18 cellular contexts compared by ENCODE assay signal in the genomic region with DNA sequence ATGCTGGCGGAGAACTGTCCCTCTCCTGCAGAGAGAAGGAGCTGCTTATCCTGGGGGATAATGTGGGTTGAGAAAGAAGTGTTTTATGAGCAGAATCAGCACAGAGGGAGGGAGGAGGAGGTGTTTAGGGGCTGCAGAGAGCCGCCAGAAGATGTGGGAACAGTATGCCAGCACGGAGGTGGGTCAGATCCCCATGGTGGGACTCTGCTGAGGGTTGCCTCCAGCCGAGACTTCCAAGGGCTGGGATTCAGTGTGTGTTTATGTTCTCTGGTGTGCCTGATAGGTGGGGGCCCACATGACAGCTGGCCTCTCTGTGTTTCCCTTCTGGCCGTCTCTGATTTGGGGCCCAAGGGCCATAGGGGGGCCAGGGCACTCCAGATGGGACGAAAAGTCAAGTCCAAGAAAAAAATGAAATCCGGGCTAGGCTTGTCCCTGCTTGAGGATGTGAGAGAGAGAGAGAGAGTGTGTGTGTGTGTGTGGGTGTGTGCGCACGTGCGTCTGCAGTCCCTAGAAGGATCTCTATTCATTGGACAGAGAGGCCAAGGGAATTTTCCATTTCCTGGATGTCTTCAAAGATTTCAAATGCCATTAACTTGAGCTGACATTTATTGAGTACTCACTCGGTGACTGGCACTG. TPM values are rescaled to one million over a fixed set of nuclear protein-coding genes. Genes with fewer than 3 reads are reported as not detected.
DNase-seq lines count a peak whose midpoint lies in the region; ATAC-seq, FAIRE-seq and TF ChIP-seq lines count a peak whose summit lies in the region.
"Had no signal": no experiment of that assay in that cellular context is flagged by ENCODE, and none has a peak within 500 bp of the region (broad histone marks: within the 10 kb centered on the region; RNA-seq: fewer than 3 reads in every experiment).

No MANE protein-coding gene starts in this region.

- H3K4me3 ChIP-seq in kidney (ENCODE audit: low read length in 2 of 2) = no peak overlapping the region
- H3K4me3 ChIP-seq: PC-9, sigmoid colon had no signal

- no peaks in the 10 kb centered on the region for H3K9me3 Mint-ChIP-seq in activated naive CD8-positive, alpha-beta T cell (ENCODE audit: low read depth)
- H3K9me3 Mint-ChIP-seq in naive thymus-derived CD8-positive, alpha-beta T cell = no peaks in the 10 kb centered on the region

- H3K27me3 Mint-ChIP-seq in activated naive CD8-positive, alpha-beta T cell = no peaks in the 10 kb centered on the region
- no peaks in the 10 kb centered on the region for H3K27me3 Mint-ChIP-seq in naive thymus-derived CD8-positive, alpha-beta T cell

- no peak for ATAC-seq in naive thymus-derived CD8-positive, alpha-beta T cell
- ATAC-seq in HG03025 (IDR thresholded peaks at IDR 0.05; ENCODE audit: low FRiP score, unreplicated experiment) = no peak

- no peak for FAIRE-seq in kidney (lab: Jason Lieb, UNC)
- FAIRE-seq: endothelial cell of umbilical vein, keratinocyte had no signal

- peaks cover 11% of the 10 kb centered on the region for H3K36me3 Mint-ChIP-seq in activated naive CD8-positive, alpha-beta T cell
- peaks cover 0 to 4% (median 2%) of the 10 kb centered on the region in 3 donors for H3K36me3 Mint-ChIP-seq in naive thymus-derived CD8-positive, alpha-beta T cell

- intact Hi-C loops in kidney (cut with DNase I) = no loop called here

- no peaks in the 10 kb centered on the region for H3K36me3 ChIP-seq in kidney (ENCODE audit: control insufficient read depth in 1 of 2, insufficient read depth in 2 of 2, low read length in 2 of 2)
- H3K36me3 ChIP-seq: sigmoid colon had no signal

- H3K27ac Mint-ChIP-seq in activated naive CD8-positive, alpha-beta T cell = peak overlapping the region; percentile 77
- peak overlapping the region in 6 of 10 donors; percentile 41 to 77 (median 74) for H3K27ac Mint-ChIP-seq in naive thymus-derived CD8-positive, alpha-beta T cell

- H3K4me3 Mint-ChIP-seq in activated naive CD8-positive, alpha-beta T cell = no peak overlapping the region
- peak overlapping the region in 4 of 10 donors; percentile 8 to 65 (median 34) for H3K4me3 Mint-ChIP-seq in naive thymus-derived CD8-positive, alpha-beta T cell
- H3K4me3 Mint-ChIP-seq: T-helper 1 cell treated with Interleukin-12 subunit alpha and Interleukin-12 subunit beta and Interleukin-4 antibody, amounts not matched to agents 30 μg/mL and 1 μg/mL, for 36 hours had no signal

- POLR2A ChIA-PET in naive thymus-derived CD8-positive, alpha-beta T cell (lab: Charles Lee) = interaction anchor here (0.7 to 2.1 kb wide), 3 partner anchors 14 to 66 kb away, joined by 3 to 7 read pairs (median 4); no protein-coding TSS in a partner anchor

- in situ Hi-C loops in G401 (cut with HindIII; ENCODE audit: low sequenced_read_pairs) = no loop called here

- no peak overlapping the region for H3K9ac ChIP-seq in kidney (ENCODE audit: low read length in 2 of 2)

- no peak overlapping the region for H3K27ac ChIP-seq in kidney (ENCODE audit: low read depth in 2 of 2, low read length in 2 of 2)
- H3K27ac ChIP-seq: PC-9 had no signal

- no peaks in the 10 kb centered on the region for H3K4me1 ChIP-seq in kidney (ENCODE audit: control insufficient read depth in 1 of 2, insufficient read depth in 1 of 2, low read depth in 1 of 2, low read length in 2 of 2)

- no peak for TF ChIP-seq CTCF in kidney (IDR thresholded peaks at IDR 0.05; ENCODE audit: borderline replicate concordance, extremely low read depth, insufficient read depth)

- H3K4me1 Mint-ChIP-seq in activated naive CD8-positive, alpha-beta T cell (ENCODE audit: low read depth) = peaks cover 84% of the 10 kb centered on the region
- H3K4me1 Mint-ChIP-seq in naive thymus-derived CD8-positive, alpha-beta T cell = peaks cover 35 to 100% (median 89%) of the 10 kb centered on the region in 4 donors

- DNase-seq in CD1c-positive myeloid dendritic cell (ENCODE audit: extremely low spot score) (peak; percentile 72), G401 (ENCODE audit: low spot score) (peak; percentile 83), kidney (no peak), EL (no peak)
- no peak for DNase-seq in naive thymus-derived CD8-positive, alpha-beta T cell
- DNase-seq: activated CD4-positive, alpha-beta T cell treated with anti-CD3 and anti-CD28 coated beads, Interleukin-2, amount 50 U/mL, for 4 hours; activated effector memory CD4-positive, alpha-beta T cell treated with anti-CD3 and anti-CD28 coated beads, Interleukin-2, amount 50 U/mL, for 16 hours; COR-L47; NCI-H1048; PC-9; sigmoid colon had no signal

- H3K9me3 ChIP-seq in kidney (ENCODE audit: control insufficient read depth in 1 of 2, low read length in 2 of 2) = no peaks in the 10 kb centered on the region
- H3K9me3 ChIP-seq: sigmoid colon had no signal

RNA-seq across cellular contexts. Expression of a gene that starts 21.6 kb away (rescaled TPM):
- total RNA-seq in G401 (2014; rRNA removed; shearing (Covaris generic)) = not detected in 2 replicates
- total RNA-seq in naive thymus-derived CD8-positive, alpha-beta T cell = 100 to 1,000 TPM; 123 to 129 TPM
- 100 to 1,000 TPM in 2 of 3 donors, 10 to 100 TPM in 1; 57.2 to 142 (median 107) TPM for polyA plus RNA-seq in naive thymus-derived CD8-positive, alpha-beta T cell
- total RNA-seq in kidney = 17.8 TPM
- 0.62 TPM for polyA plus RNA-seq in kidney (ENCODE audit: insufficient read depth, low read depth, low replicate concordance)
- total RNA-seq: endothelial cell of umbilical vein, glomerular endothelial cell, HT1080, PC-9 had no signal

Comparison
In these comparisons a context has a peak if more than half of its experiments do, and no peak if none do; other contexts are left out.
1. DNase-seq: peak in CD1c-positive myeloid dendritic cell (single experiment) and G401 (single experiment); none in naive thymus-derived CD8-positive, alpha-beta T cell (0 of 10), kidney (single experiment) and EL (single experiment).
2. RNA of a gene that starts 21.6 kb away (total RNA-seq): 123 to 129 TPM in naive thymus-derived CD8-positive, alpha-beta T cell and 17.8 TPM in kidney (single experiment); not detected in G401; every median in the first group is over 10 times any median in the second.